In genomic region chr22:42518637-42519543, GRCh38 we compare ENCODE assay signal across 8 cellular contexts. TPM values are rescaled to one million over a fixed set of nuclear protein-coding genes. Genes with fewer than 3 reads are reported as not detected.
DNase-seq lines count a peak whose midpoint lies in the region; ATAC-seq and TF ChIP-seq lines count a peak whose summit lies in the region.
"Not testable (repeated sequence)": the region's sequence is repeated elsewhere in the genome, so short reads cannot be mapped to it uniquely, and the experiment has no call there.

No MANE protein-coding gene starts in this region.

- intact Hi-C loops in right lobe of liver (cut with DNase I): not testable (repeated sequence)

- DNase-seq in epithelial cell of prostate (ENCODE audit: low read depth, low spot score); right lobe of liver: not testable (repeated sequence)

- not testable (repeated sequence) for H3K9me3 Mint-ChIP-seq in activated naive CD4-positive, alpha-beta T cell treated with anti-CD3 and anti-CD28 coated beads, Interleukin-2, amount 50 U/mL, for 24 hours

- TF ChIP-seq POLR2A in right lobe of liver (IDR thresholded peaks at IDR 0.05): not testable (repeated sequence)

- ATAC-seq in GM18858 (IDR thresholded peaks at IDR 0.05; ENCODE audit: unreplicated experiment) (peak; percentile 10), HG02852 (IDR thresholded peaks at IDR 0.05; ENCODE audit: unreplicated experiment) (peak; percentile 12), right lobe of liver (peak in 1 of 4 donors; percentile 27)

- H3K4me1 Mint-ChIP-seq in activated naive CD4-positive, alpha-beta T cell treated with anti-CD3 and anti-CD28 coated beads, Interleukin-2, amount 50 U/mL, for 24 hours: peaks cover 18% of the 10 kb centered on the region

- H3K9ac ChIP-seq in OCI-LY3 (ENCODE audit: low read length): peak overlapping the region; percentile 94
- H3K9ac ChIP-seq in rectal smooth muscle tissue (ENCODE audit: low read length): not testable (repeated sequence)

- not testable (repeated sequence) for TF ChIP-seq CTCF in 22Rv1 (IDR thresholded peaks at IDR 0.05); OCI-LY3 (IDR thresholded peaks at IDR 0.05; ENCODE audit: low read depth, low read length); right lobe of liver (IDR thresholded peaks at IDR 0.05)

- not testable (repeated sequence) for H2AFZ ChIP-seq in OCI-LY3 (ENCODE audit: low read depth, low read length)

- not testable (repeated sequence) for H4K20me1 ChIP-seq in OCI-LY3 (ENCODE audit: insufficient read depth, low read length)

- H3K79me2 ChIP-seq in OCI-LY3 (ENCODE audit: low read length): peaks cover 41% of the 10 kb centered on the region

- H3K4me3 ChIP-seq in OCI-LY3 (ENCODE audit: low read length): peak overlapping the region; percentile 92
- peak overlapping the region; percentile 75 to 84 (median 79) for H3K4me3 ChIP-seq in right lobe of liver
- H3K4me3 ChIP-seq in rectal smooth muscle tissue (ENCODE audit: low read length): peak overlapping the region; percentile 85

- H3K4me2 ChIP-seq in OCI-LY3 (ENCODE audit: low read length): peak overlapping the region; percentile 87

- H3K27me3 Mint-ChIP-seq in activated naive CD4-positive, alpha-beta T cell treated with anti-CD3 and anti-CD28 coated beads, Interleukin-2, amount 50 U/mL, for 24 hours: not testable (repeated sequence)

- H3K36me3 ChIP-seq in OCI-LY3 (replicated peaks; ENCODE audit: low read depth, low read length); right lobe of liver; rectal smooth muscle tissue (ENCODE audit: control insufficient read depth, insufficient read depth, low read length): not testable (repeated sequence)

- H3K4me3 Mint-ChIP-seq in activated naive CD4-positive, alpha-beta T cell treated with anti-CD3 and anti-CD28 coated beads, Interleukin-2, amount 50 U/mL, for 24 hours: peak overlapping the region; percentile 97

- not testable (repeated sequence) for H3K4me1 ChIP-seq in OCI-LY3 (ENCODE audit: low read length); right lobe of liver; rectal smooth muscle tissue (ENCODE audit: control insufficient read depth, insufficient read depth, low read length)

- H3K27ac ChIP-seq in 22Rv1 (peak overlapping the region; percentile 83), OCI-LY3 (ENCODE audit: low read length) (peak overlapping the region; percentile 61), epithelial cell of prostate (peak overlapping the region; percentile 58), right lobe of liver (peak overlapping the region in 2 of 3 donors; percentile 40 to 79)
- H3K27ac ChIP-seq in rectal smooth muscle tissue (ENCODE audit: low read depth, low read length): not testable (repeated sequence)

- not testable (repeated sequence) for H3K27me3 ChIP-seq in OCI-LY3 (ENCODE audit: low read depth, low read length); right lobe of liver; rectal smooth muscle tissue (ENCODE audit: control insufficient read depth, insufficient read depth, low read length)

- WGBS in right lobe of liver (ENCODE audit: insufficient coverage, low coverage, low lambda C conversion rate, missing lambda C conversion rate): 25% methylated on average over 10 of the region's 30 CpGs

- H3K9me3 ChIP-seq in OCI-LY3 (ENCODE audit: insufficient read depth, low read length); right lobe of liver: not testable (repeated sequence)

- not testable (repeated sequence) for H3K36me3 Mint-ChIP-seq in activated naive CD4-positive, alpha-beta T cell treated with anti-CD3 and anti-CD28 coated beads, Interleukin-2, amount 50 U/mL, for 24 hours

- H3K27ac Mint-ChIP-seq in activated naive CD4-positive, alpha-beta T cell treated with anti-CD3 and anti-CD28 coated beads, Interleukin-2, amount 50 U/mL, for 24 hours: peak overlapping the region; percentile 97

RNA-seq across cellular contexts. Expression of gene RRP7A, which starts 0.7 kb away (rescaled TPM):
- 10 to 100 TPM in 5 of 6 experiments, 1 to 10 TPM in 1; 9.3 to 17.8 (median 14.7) TPM for total RNA-seq in right lobe of liver

RNA-seq across cellular contexts. Expression of gene SERHL2, which starts 34.9 kb away (rescaled TPM):
- 1 to 10 TPM in 2 of 6 experiments, under 1 TPM in 4; 0.29 to 2.9 (median 0.80) TPM for total RNA-seq in right lobe of liver
